9 cellular contexts compared by ENCODE assay signal in genomic region chr6:149079911-149080501, GRCh38.
DNase-seq lines count a peak whose midpoint lies in the region; ATAC-seq and TF ChIP-seq lines count a peak whose summit lies in the region.
"Had no signal": no experiment of that assay in that cellular context is flagged by ENCODE, and none has a peak within 500 bp of the region (broad histone marks: within the 10 kb centered on the region; RNA-seq: fewer than 3 reads in every experiment).

No MANE protein-coding gene starts in this region.

- ATAC-seq in GM23338 (peak; percentile 54), WTC11 (peak; percentile 31; the same call in 1 of the 2 replicates), left ventricle myocardium superior (peak; percentile 98), GM18520 (IDR thresholded peaks at IDR 0.05; ENCODE audit: unreplicated experiment) (no peak)
- ATAC-seq in stimulated activated memory B cell treated with anti-CD40 and anti-IgM and Interleukin-4, amounts not matched to agents 10 μg/mL and 1 μg/mL and 100 μg/mL, for 72 hours: no peak
- no peak for ATAC-seq in effector memory CD8-positive, alpha-beta T cell (replicated peaks)

- no peaks in the 10 kb centered on the region for H4K20me1 ChIP-seq in GM23338 (replicated peaks; ENCODE audit: insufficient read depth)

- no peak overlapping the region for H2AFZ ChIP-seq in GM23338

- no peak overlapping the region for H3K4me2 ChIP-seq in GM23338

- H3K27me3 Mint-ChIP-seq in GM23338 (ENCODE audit: insufficient read depth, low read depth, poor library complexity) (peaks cover 2% of the 10 kb centered on the region), WTC11 (ENCODE audit: low read depth) (no peaks in the 10 kb centered on the region)
- H3K27me3 Mint-ChIP-seq in stimulated activated memory B cell treated with anti-CD40 and anti-IgM and Interleukin-4, amounts not matched to agents 10 μg/mL and 1 μg/mL and 100 μg/mL, for 72 hours: no peaks in the 10 kb centered on the region
- no peaks in the 10 kb centered on the region for H3K27me3 Mint-ChIP-seq in effector memory CD8-positive, alpha-beta T cell

- H3K4me1 Mint-ChIP-seq in GM23338: peaks cover 18% of the 10 kb centered on the region; the same call in 2 of the 3 replicates
- peaks cover 22% of the 10 kb centered on the region for H3K4me1 Mint-ChIP-seq in WTC11
- peaks cover 11% of the 10 kb centered on the region for H3K4me1 Mint-ChIP-seq in stimulated activated memory B cell treated with anti-CD40 and anti-IgM and Interleukin-4, amounts not matched to agents 10 μg/mL and 1 μg/mL and 100 μg/mL, for 72 hours
- peaks cover 10% of the 10 kb centered on the region in 2 donors for H3K4me1 Mint-ChIP-seq in effector memory CD8-positive, alpha-beta T cell (ENCODE audit: low read depth in 2 of 2)

- no peaks in the 10 kb centered on the region for H3K79me2 ChIP-seq in GM23338 (replicated peaks; ENCODE audit: insufficient read depth)

- DNase-seq in GM23338 (ENCODE audit: low spot score): no peak
- no peak for DNase-seq in WTC11 (ENCODE audit: low spot score)
- peak; percentile 79 for DNase-seq in left ventricle myocardium superior
- DNase-seq in stimulated activated naive CD4-positive, alpha-beta T cell treated with Interleukin-2 at 50 U/mL for 16 hours (lab: John Stamatoyannopoulos, UW): no peak
- no peak for DNase-seq in effector memory CD8-positive, alpha-beta T cell
- no peak for DNase-seq in stimulated activated CD4-positive, alpha-beta T cell treated with anti-CD3 and anti-CD28 coated beads, Interleukin-2, amount 100 ng/mL, for 24 hours
- DNase-seq: activated gamma-delta T cell had no signal

- intact Hi-C loops in left ventricle myocardium superior (cut with micrococcal nuclease): loop anchor here (5.0 kb wide), 2 partner anchors 352 to 437 kb away; no protein-coding TSS in a partner anchor

- H3K9me2 ChIP-seq in GM23338 (ENCODE audit: insufficient read depth): no peaks in the 10 kb centered on the region

- CTCF ChIA-PET in WTC11 (lab: Charles Lee): interaction anchor here (0.6 to 1.6 kb wide), 6 partner anchors 28 to 520 kb away, joined by 3 to 11 read pairs (median 5); no protein-coding TSS in a partner anchor

- no peak overlapping the region for H3K4me3 ChIP-seq in GM23338

- no peak overlapping the region for H3K27ac ChIP-seq in GM23338 (ENCODE audit: low read depth)

- H3K27ac Mint-ChIP-seq in GM23338 (no peak overlapping the region), WTC11 (no peak overlapping the region)
- peak overlapping the region; percentile 32 for H3K27ac Mint-ChIP-seq in stimulated activated memory B cell treated with anti-CD40 and anti-IgM and Interleukin-4, amounts not matched to agents 10 μg/mL and 1 μg/mL and 100 μg/mL, for 72 hours
- no peak overlapping the region for H3K27ac Mint-ChIP-seq in effector memory CD8-positive, alpha-beta T cell

- 0 out of 2 replicates have a peak, but pooled peaks cover 4% of the 10 kb centered on the region for H3K36me3 ChIP-seq in GM23338 (ENCODE audit: insufficient read depth)

- POLR2A ChIA-PET in WTC11 (lab: Charles Lee): no interaction called here

- TF ChIP-seq CTCF in GM23338 (conservative IDR thresholded peaks at IDR 0.05; ENCODE audit: low read depth in 2 of 2) (no peak), WTC11 (IDR thresholded peaks at IDR 0.05) (no peak)

- peaks cover 22% of the 10 kb centered on the region; the same call in 2 of the 3 replicates for H3K36me3 Mint-ChIP-seq in GM23338 (ENCODE audit: low read depth)
- peaks cover 29% of the 10 kb centered on the region for H3K36me3 Mint-ChIP-seq in WTC11
- peaks cover 7% of the 10 kb centered on the region for H3K36me3 Mint-ChIP-seq in stimulated activated memory B cell treated with anti-CD40 and anti-IgM and Interleukin-4, amounts not matched to agents 10 μg/mL and 1 μg/mL and 100 μg/mL, for 72 hours
- H3K36me3 Mint-ChIP-seq in effector memory CD8-positive, alpha-beta T cell (ENCODE audit: insufficient read depth): peaks cover 4% of the 10 kb centered on the region

- no peaks in the 10 kb centered on the region for H3K4me1 ChIP-seq in GM23338 (ENCODE audit: insufficient read depth)

- H3F3A ChIP-seq in GM23338 (replicated peaks; ENCODE audit: low read depth): no peaks in the 10 kb centered on the region

- H3K4me3 Mint-ChIP-seq in GM23338: no peak overlapping the region
- no peak overlapping the region for H3K4me3 Mint-ChIP-seq in WTC11
- H3K4me3 Mint-ChIP-seq in stimulated activated memory B cell treated with anti-CD40 and anti-IgM and Interleukin-4, amounts not matched to agents 10 μg/mL and 1 μg/mL and 100 μg/mL, for 72 hours: no peak overlapping the region
- no peak overlapping the region for H3K4me3 Mint-ChIP-seq in effector memory CD8-positive, alpha-beta T cell

- H3K27me3 ChIP-seq in GM23338 (ENCODE audit: insufficient read depth): no peaks in the 10 kb centered on the region

- H3K9me3 Mint-ChIP-seq in GM23338 (no peaks in the 10 kb centered on the region), WTC11 (no peaks in the 10 kb centered on the region)
- H3K9me3 Mint-ChIP-seq in stimulated activated memory B cell treated with anti-CD40 and anti-IgM and Interleukin-4, amounts not matched to agents 10 μg/mL and 1 μg/mL and 100 μg/mL, for 72 hours: no peaks in the 10 kb centered on the region
- no peaks in the 10 kb centered on the region for H3K9me3 Mint-ChIP-seq in effector memory CD8-positive, alpha-beta T cell

TF ChIP-seq in GM23338, 12 proteins besides CTCF, POLR2A, EP300 and RAD21 (continues in another document):
- TF ChIP-seq ZNF114 (CRISPR knock-in tag; IDR thresholded peaks at IDR 0.05) (no peak), NANOG (IDR thresholded peaks at IDR 0.05; ENCODE audit: borderline replicate concordance) (no peak), CREB1 (CRISPR knock-in tag; IDR thresholded peaks at IDR 0.05; ENCODE audit: low read depth) (no peak), JUNB (IDR thresholded peaks at IDR 0.05; ENCODE audit: unreplicated experiment) (no peak)
- TF ChIP-seq, protein P1, sequence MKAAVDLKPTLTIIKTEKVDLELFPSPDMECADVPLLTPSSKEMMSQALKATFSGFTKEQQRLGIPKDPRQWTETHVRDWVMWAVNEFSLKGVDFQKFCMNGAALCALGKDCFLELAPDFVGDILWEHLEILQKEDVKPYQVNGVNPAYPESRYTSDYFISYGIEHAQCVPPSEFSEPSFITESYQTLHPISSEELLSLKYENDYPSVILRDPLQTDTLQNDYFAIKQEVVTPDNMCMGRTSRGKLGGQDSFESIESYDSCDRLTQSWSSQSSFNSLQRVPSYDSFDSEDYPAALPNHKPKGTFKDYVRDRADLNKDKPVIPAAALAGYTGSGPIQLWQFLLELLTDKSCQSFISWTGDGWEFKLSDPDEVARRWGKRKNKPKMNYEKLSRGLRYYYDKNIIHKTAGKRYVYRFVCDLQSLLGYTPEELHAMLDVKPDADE (IDR thresholded peaks at IDR 0.05): no peak

TF ChIP-seq in WTC11, 78 proteins besides CTCF, POLR2A, EP300 and RAD21:
- TF ChIP-seq E2F1 (CRISPR knock-in tag; IDR thresholded peaks at IDR 0.05): no peak
- TF ChIP-seq, protein P2, sequence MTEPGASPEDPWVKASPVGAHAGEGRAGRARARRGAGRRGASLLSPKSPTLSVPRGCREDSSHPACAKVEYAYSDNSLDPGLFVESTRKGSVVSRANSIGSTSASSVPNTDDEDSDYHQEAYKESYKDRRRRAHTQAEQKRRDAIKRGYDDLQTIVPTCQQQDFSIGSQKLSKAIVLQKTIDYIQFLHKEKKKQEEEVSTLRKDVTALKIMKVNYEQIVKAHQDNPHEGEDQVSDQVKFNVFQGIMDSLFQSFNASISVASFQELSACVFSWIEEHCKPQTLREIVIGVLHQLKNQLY (CRISPR knock-in tag; IDR thresholded peaks at IDR 0.05): no peak
- no peak for TF ChIP-seq ETV6 (CRISPR knock-in tag; IDR thresholded peaks at IDR 0.05)
- TF ChIP-seq, protein P3, sequence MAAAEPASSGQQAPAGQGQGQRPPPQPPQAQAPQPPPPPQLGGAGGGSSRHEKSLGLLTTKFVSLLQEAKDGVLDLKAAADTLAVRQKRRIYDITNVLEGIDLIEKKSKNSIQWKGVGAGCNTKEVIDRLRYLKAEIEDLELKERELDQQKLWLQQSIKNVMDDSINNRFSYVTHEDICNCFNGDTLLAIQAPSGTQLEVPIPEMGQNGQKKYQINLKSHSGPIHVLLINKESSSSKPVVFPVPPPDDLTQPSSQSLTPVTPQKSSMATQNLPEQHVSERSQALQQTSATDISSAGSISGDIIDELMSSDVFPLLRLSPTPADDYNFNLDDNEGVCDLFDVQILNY (CRISPR knock-in tag; IDR thresholded peaks at IDR 0.05): no peak

Comparison
In these comparisons a context has a peak if more than half of its experiments do, and no peak if none do; other contexts are left out.
1. ATAC-seq: peak in GM23338 (single experiment), WTC11 (single experiment) and left ventricle myocardium superior (single experiment); none in stimulated activated memory B cell treated with anti-CD40 and anti-IgM and Interleukin-4, amounts not matched to agents 10 μg/mL and 1 μg/mL and 100 μg/mL, for 72 hours (single experiment), GM18520 (single experiment) and effector memory CD8-positive, alpha-beta T cell (single experiment).